In the genomic region with DNA sequence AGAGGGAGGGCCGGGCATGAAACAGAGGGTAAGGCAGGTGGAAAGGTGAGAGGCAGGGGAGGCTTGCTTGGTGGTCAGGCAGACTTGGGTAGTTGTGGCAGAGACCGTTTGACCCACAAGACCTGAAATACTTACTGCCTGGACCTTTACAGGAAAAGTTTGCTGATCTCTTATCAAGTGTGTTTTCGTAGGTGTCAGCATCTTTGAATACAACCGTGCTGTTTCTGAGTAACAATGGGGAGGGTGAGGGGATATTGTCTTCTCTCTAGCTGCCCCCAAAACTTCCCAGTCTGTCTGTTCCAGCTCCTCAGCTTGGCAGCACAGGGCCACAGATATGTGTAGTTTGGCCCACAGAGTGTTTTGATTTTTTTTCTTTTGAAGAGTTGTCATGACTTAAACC, we compare ENCODE assay signal across 36 cellular contexts.
"Had no signal": no experiment of that assay in that cellular context is flagged by ENCODE, and none has a peak within 500 bp of the region (broad histone marks: within the 10 kb centered on the region; RNA-seq: fewer than 3 reads in every experiment).

No MANE protein-coding gene starts in this region.

- H3K4me3 ChIP-seq: MG63 had no signal

- H3K9me3 ChIP-seq: MG63 had no signal

- DNase-seq: Karpas-422, Kasumi-1, MG63, MM.1S, MV-4-11, NCI-H1048, NCI-H1092, NCI-H1092 treated with DMSO at 0.1 percent for 48 hours, NCI-H1105, NCI-H1105 treated with DMSO at 0.1 percent for 48 hours, NCI-H1417, NCI-H1417 treated with DMSO at 0.1 percent for 48 hours, NCI-H1436, NCI-H1436 treated with DMSO at 0.1 percent for 48 hours, NCI-H146, NCI-H1694, NCI-H1694 treated with DMSO at 0.1 percent for 48 hours, NCI-H187, NCI-H187 treated with DMSO at 0.1 percent for 48 hours, NCI-H1930, NCI-H2029, NCI-H2029 treated with DMSO at 0.1 percent for 48 hours, NCI-H2081, NCI-H2081 treated with DMSO at 0.1 percent for 48 hours, NCI-H2107, NCI-H2171, NCI-H2171 treated with DMSO at 0.1 percent for 48 hours, NCI-H2227 treated with DMSO at 0.1 percent for 48 hours, NCI-H226, NCI-H345, NCI-H446, NCI-H446 treated with DMSO at 0.1 percent for 48 hours, NCI-H510A, NCI-H510A treated with DMSO at 0.1 percent for 48 hours, NCI-H524, NCI-H524 treated with DMSO at 0.1 percent for 48 hours had no signal

- H3K27me3 ChIP-seq: MG63 had no signal

- H3K36me3 ChIP-seq: MG63 had no signal
